Comparison of ENCODE assay signal across 18 cellular contexts in the genomic region with DNA sequence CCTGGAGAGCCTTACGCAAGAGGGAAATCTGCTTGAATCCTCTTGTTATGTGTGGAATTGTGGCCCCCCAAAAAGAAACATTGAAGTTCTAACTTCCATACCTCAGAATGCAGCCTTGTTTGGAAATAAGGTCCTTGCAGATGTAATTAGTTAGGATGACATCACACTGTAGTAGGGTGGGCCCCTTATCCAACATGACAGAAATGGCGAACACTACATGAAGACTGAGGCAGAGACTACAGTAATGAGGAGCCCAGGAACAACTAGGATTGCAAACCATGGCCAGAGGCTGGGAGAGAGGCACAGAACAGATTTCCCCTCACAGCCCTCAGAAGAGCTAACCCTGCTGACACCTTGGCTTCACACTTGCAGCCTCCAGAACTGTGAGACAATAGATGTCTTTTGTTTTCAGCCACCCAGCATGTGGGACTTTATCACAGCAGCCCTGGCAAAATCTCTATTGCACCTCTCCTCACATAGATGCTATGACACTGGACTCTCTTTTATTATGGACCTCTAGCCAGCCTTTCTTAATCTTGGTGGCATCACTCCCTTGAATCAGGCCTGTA. TPM values are rescaled to one million over a fixed set of nuclear protein-coding genes. Genes with fewer than 3 reads are reported as not detected.
A peak's percentile ranks its signal among the peaks of the same experiment; 100 is the strongest.
DNase-seq lines count a peak whose midpoint lies in the region; ATAC-seq, FAIRE-seq and TF ChIP-seq lines count a peak whose summit lies in the region.
"Had no signal": no experiment of that assay in that cellular context is flagged by ENCODE, and none has a peak within 500 bp of the region (broad histone marks: within the 10 kb centered on the region; RNA-seq: fewer than 3 reads in every experiment).

No MANE protein-coding gene starts in this region.

- FAIRE-seq in GM12891 (lab: Jason Lieb, UNC): peak; percentile 73

- no peak overlapping the region for H3K4me3 ChIP-seq in Caco-2 (ENCODE audit: low read depth, low read length)
- H3K4me3 ChIP-seq: GM23248, psoas muscle had no signal

- peaks cover 66% of the 10 kb centered on the region for H3K36me3 Mint-ChIP-seq in activated T-helper 17 cell treated with anti-CD3 and anti-CD28 coated beads, Interleukin-2, amount 50 U/mL, for 72 hours (ENCODE audit: low read depth)
- H3K36me3 Mint-ChIP-seq in memory B cell: peaks cover 12% of the 10 kb centered on the region
- no peaks in the 10 kb centered on the region for H3K36me3 Mint-ChIP-seq in Caco-2 (ENCODE audit: insufficient read depth, unreplicated experiment)

- no peak for TF ChIP-seq POLR2A in GM12891 (IDR thresholded peaks at IDR 0.05; ENCODE audit: low read depth, low read length)

- DNase-seq in CD1c-positive myeloid dendritic cell (ENCODE audit: extremely low spot score) (peak; percentile 29), GM12891 (ENCODE audit: insufficient read length, low spot score) (no peak), memory B cell (ENCODE audit: low spot score in 2 of 2) (no peak), Caco-2 (no peak), putamen (ENCODE audit: low spot score) (no peak)
- DNase-seq: activated CD4-positive, alpha-beta T cell treated with anti-CD3 and anti-CD28 coated beads, Interleukin-2, amount 50 U/mL, for 1 hour; DND-41; effector CD4-positive, alpha-beta T cell; GM23248; Kasumi-1; NCI-H1436; NCI-H226; psoas muscle; Right ventricle myocardium superior; T1000 had no signal

- H3K4me1 Mint-ChIP-seq in activated T-helper 17 cell treated with anti-CD3 and anti-CD28 coated beads, Interleukin-2, amount 50 U/mL, for 72 hours: peaks cover 68% of the 10 kb centered on the region
- H3K4me1 Mint-ChIP-seq in memory B cell (peaks cover 36% of the 10 kb centered on the region), Caco-2 (ENCODE audit: low read depth, unreplicated experiment) (no peaks in the 10 kb centered on the region)

- no peak for TF ChIP-seq CTCF in Caco-2 (IDR thresholded peaks at IDR 0.05; ENCODE audit: insufficient read depth in 1 of 2, low read depth in 1 of 2, low read length in 1 of 2, severe bottlenecking in 1 of 2, unreplicated experiment in 1 of 2)

- intact Hi-C loops in Caco-2 (cut with micrococcal nuclease; ENCODE audit: unreplicated experiment): no loop called here

- CTCF ChIA-PET in Caco-2 (lab: Charles Lee): no interaction called here

- H3K27ac Mint-ChIP-seq in activated T-helper 17 cell treated with anti-CD3 and anti-CD28 coated beads, Interleukin-2, amount 50 U/mL, for 72 hours: peak overlapping the region; percentile 31
- H3K27ac Mint-ChIP-seq in memory B cell (peak overlapping the region; percentile 87), Caco-2 (ENCODE audit: unreplicated experiment) (no peak overlapping the region)

- no peaks in the 10 kb centered on the region for H3K36me3 ChIP-seq in Caco-2 (ENCODE audit: control insufficient read depth, insufficient read depth, low read length)

- no peak for ATAC-seq in activated T-helper 17 cell treated with anti-CD3 and anti-CD28 coated beads, Interleukin-2, amount 50 U/mL, for 72 hours (replicated peaks)
- ATAC-seq in memory B cell (ENCODE audit: low read depth): no peak
- ATAC-seq in GM21717 (IDR thresholded peaks at IDR 0.05; ENCODE audit: unreplicated experiment): no peak
- ATAC-seq: left lobe of liver, psoas muscle had no signal

- POLR2A ChIA-PET in Caco-2 (lab: Charles Lee): no interaction called here

- no peaks in the 10 kb centered on the region for H3K27me3 Mint-ChIP-seq in activated T-helper 17 cell treated with anti-CD3 and anti-CD28 coated beads, Interleukin-2, amount 50 U/mL, for 72 hours
- no peaks in the 10 kb centered on the region for H3K27me3 Mint-ChIP-seq in memory B cell
- H3K27me3 Mint-ChIP-seq in Caco-2 (ENCODE audit: insufficient read depth, unreplicated experiment): peaks cover 7% of the 10 kb centered on the region

- H3K4me3 Mint-ChIP-seq in activated T-helper 17 cell treated with anti-CD3 and anti-CD28 coated beads, Interleukin-2, amount 50 U/mL, for 72 hours: peak overlapping the region; percentile 75
- no peak overlapping the region for H3K4me3 Mint-ChIP-seq in memory B cell
- no peak overlapping the region for H3K4me3 Mint-ChIP-seq in Caco-2 (ENCODE audit: unreplicated experiment)

- no peaks in the 10 kb centered on the region for H3K4me1 ChIP-seq in Caco-2

- H3K9me3 ChIP-seq in Caco-2: no peaks in the 10 kb centered on the region
- H3K9me3 ChIP-seq: psoas muscle had no signal

- BruUV-seq in Caco-2 (replicated peaks; lab: Mats Ljungman, UMichigan): no TSS peak

- H3K9me3 Mint-ChIP-seq in activated T-helper 17 cell treated with anti-CD3 and anti-CD28 coated beads, Interleukin-2, amount 50 U/mL, for 72 hours: no peaks in the 10 kb centered on the region
- no peaks in the 10 kb centered on the region for H3K9me3 Mint-ChIP-seq in memory B cell
- H3K9me3 Mint-ChIP-seq in Caco-2 (ENCODE audit: unreplicated experiment): no peaks in the 10 kb centered on the region

- no peaks in the 10 kb centered on the region; the same call in 1 of the 2 replicates for H3K27me3 ChIP-seq in Caco-2 (replicated peaks; ENCODE audit: control insufficient read depth, insufficient read depth, low read length)

TF ChIP-seq in GM12891, 5 proteins besides CTCF, POLR2A, EP300 and RAD21:
- TF ChIP-seq POU2F2 (IDR thresholded peaks at IDR 0.05; ENCODE audit: low read depth, low read length) (no peak), PAX5 (IDR thresholded peaks at IDR 0.05; ENCODE audit: insufficient read depth, low read length, severe bottlenecking) (no peak), TAF1 (IDR thresholded peaks at IDR 0.05; ENCODE audit: low read depth, low read length) (no peak), POLR2AphosphoS5 (IDR thresholded peaks at IDR 0.05; ENCODE audit: low read depth, low read length) (no peak), SPI1 (IDR thresholded peaks at IDR 0.05; ENCODE audit: low read depth, low read length) (no peak)

RNA-seq across cellular contexts. Expression of a gene that starts 29.8 kb away (rescaled TPM):
- polyA plus RNA-seq in GM12891 (2012; ENCODE audit: low read depth, missing spikeins): 3.5 TPM
- total RNA-seq in activated T-helper 17 cell treated with anti-CD3 and anti-CD28 coated beads, Interleukin-2, amount 50 U/mL, for 72 hours: 10 to 100 TPM; 33.0 to 53.5 TPM
- total RNA-seq in Caco-2 (2022): 1.0 and 4.3 TPM in 2 replicates
